Comparison of ENCODE assay signal across 8 cellular contexts in genomic region chr2:202238234-202239197, GRCh38. TPM values are rescaled to one million over a fixed set of nuclear protein-coding genes. Genes with fewer than 3 reads are reported as not detected.
DNase-seq lines count a peak whose midpoint lies in the region; ATAC-seq and TF ChIP-seq lines count a peak whose summit lies in the region.

Gene SUMO1 (minus strand): TSS chr2:202238597. CDS start chr2:202238451, 146 bp downstream.

- H3K4me3 Mint-ChIP-seq in endothelial cell (ENCODE audit: unreplicated experiment), result peak within 1 kb of the TSS; percentile 98

- H3K9me2 ChIP-seq in OCI-LY1 (ENCODE audit: low read depth, low read length), result no peaks in the 10 kb centered on the region

- H3K9me3 ChIP-seq in OCI-LY1 (ENCODE audit: low read length) (no peaks in the 10 kb centered on the region; the same call in 1 of the 2 replicates), mesodermal cell (ENCODE audit: control insufficient read depth, low read length) (no peaks in the 10 kb centered on the region)

- peak within 1 kb of the TSS; percentile 92 for H3K4me2 ChIP-seq in OCI-LY1 (ENCODE audit: low read length)

- peak within 1 kb of the TSS; percentile 88; the same call in 1 of the 2 replicates for H2AFZ ChIP-seq in OCI-LY1 (ENCODE audit: low read length)

- peak within 1 kb of the TSS; percentile 96 for H3K27ac Mint-ChIP-seq in endothelial cell (ENCODE audit: unreplicated experiment)

- H3K36me3 ChIP-seq in OCI-LY1 (ENCODE audit: insufficient read depth, low read length), result no peaks in the 10 kb centered on the region
- peaks cover 4% of the 10 kb centered on the region for H3K36me3 ChIP-seq in mesodermal cell (ENCODE audit: control insufficient read depth, insufficient read depth, low read length)

- peaks cover 22% of the 10 kb centered on the region for H3K4me1 Mint-ChIP-seq in endothelial cell (ENCODE audit: unreplicated experiment)

- 8 to 18% methylated on average over 23 to 25 of the region's 54 CpGs for WGBS in mesodermal cell (ENCODE audit: insufficient coverage in 2 of 2), 2 experiments

- TF ChIP-seq CTCF in OCI-LY1 (IDR thresholded peaks at IDR 0.05; ENCODE audit: low read length) (no peak), endothelial cell (IDR thresholded peaks at IDR 0.05; ENCODE audit: unreplicated experiment) (no peak)

- H3K27me3 ChIP-seq in OCI-LY1 (ENCODE audit: insufficient read depth, low read length), result no peaks in the 10 kb centered on the region

- H3K79me2 ChIP-seq in OCI-LY1 (ENCODE audit: insufficient read depth, low read length), result peaks cover 43% of the 10 kb centered on the region

- H3K36me3 Mint-ChIP-seq in endothelial cell (ENCODE audit: low read depth, unreplicated experiment), result peaks cover 10% of the 10 kb centered on the region

- peaks cover 8% of the 10 kb centered on the region for H3K27me3 Mint-ChIP-seq in endothelial cell (ENCODE audit: unreplicated experiment)

- H3K9ac ChIP-seq in OCI-LY1 (ENCODE audit: low read length), result peak within 1 kb of the TSS; percentile 78

- H3K4me1 ChIP-seq in OCI-LY1 (ENCODE audit: insufficient read depth, low read length, severe bottlenecking), result peaks cover 25% of the 10 kb centered on the region
- peaks cover 4% of the 10 kb centered on the region for H3K4me1 ChIP-seq in mesodermal cell (ENCODE audit: control insufficient read depth, insufficient read depth, low read length, poor library complexity, severe bottlenecking)

- H3F3A ChIP-seq in OCI-LY1 (ENCODE audit: insufficient read depth, low read length), result no peaks in the 10 kb centered on the region

- no peaks in the 10 kb centered on the region for H3K9me3 Mint-ChIP-seq in endothelial cell (ENCODE audit: unreplicated experiment)

- H4K20me1 ChIP-seq in OCI-LY1 (ENCODE audit: insufficient read depth, low read length), result no peaks in the 10 kb centered on the region

- H3K27ac ChIP-seq in OCI-LY1 (ENCODE audit: low read depth, low read length, poor library complexity, severe bottlenecking) (peak within 1 kb of the TSS; percentile 47), mesodermal cell (ENCODE audit: low read depth, low read length, severe bottlenecking) (peak within 1 kb of the TSS; percentile 75)

- peak; percentile 98 for ATAC-seq in GM21515 (IDR thresholded peaks at IDR 0.05; ENCODE audit: unreplicated experiment)

- DNase-seq in D341Med (ENCODE audit: low spot score) (peak; percentile 91), HuH-7 (ENCODE audit: low spot score) (peak; percentile 76), endothelial cell (ENCODE audit: low spot score) (peak; percentile 81)
- peak; percentile 93 for DNase-seq in activated CD8-positive, alpha-beta memory T cell treated with anti-CD3 and anti-CD28 coated beads, Interleukin-2, amount 50 U/mL, for 48 hours
- DNase-seq in stimulated activated CD8-positive, alpha-beta memory T cell treated with anti-CD3 and anti-CD28 coated beads, Interleukin-15, amount 100 ng/mL, for 4 hours (ENCODE audit: low read depth in 2 of 2), result peak; percentile 76 to 87

- H3K4me3 ChIP-seq in OCI-LY1 (ENCODE audit: low read depth, low read length, poor library complexity, severe bottlenecking) (peak within 1 kb of the TSS; percentile 73), mesodermal cell (ENCODE audit: extremely low read depth, insufficient read depth, low read length, poor library complexity, severe bottlenecking) (peak within 1 kb of the TSS; percentile 95)

RNA-seq across cellular contexts. Expression of gene SUMO1, which starts in this region (rescaled TPM):
- 113 TPM for total RNA-seq in endothelial cell (ENCODE audit: unreplicated experiment)
- 145 TPM for polyA plus RNA-seq in mesodermal cell (2013, experiment 1 of 2)
- polyA plus RNA-seq in mesodermal cell (2013, experiment 2 of 2), result 161 TPM

Comparison
In these comparisons a context has a peak if more than half of its experiments do, and no peak if none do; other contexts are left out.
1. Peak in every context shown above with its lines: DNase-seq, ATAC-seq, H3K4me3 ChIP-seq and H3K27ac ChIP-seq.